In the genomic region with DNA sequence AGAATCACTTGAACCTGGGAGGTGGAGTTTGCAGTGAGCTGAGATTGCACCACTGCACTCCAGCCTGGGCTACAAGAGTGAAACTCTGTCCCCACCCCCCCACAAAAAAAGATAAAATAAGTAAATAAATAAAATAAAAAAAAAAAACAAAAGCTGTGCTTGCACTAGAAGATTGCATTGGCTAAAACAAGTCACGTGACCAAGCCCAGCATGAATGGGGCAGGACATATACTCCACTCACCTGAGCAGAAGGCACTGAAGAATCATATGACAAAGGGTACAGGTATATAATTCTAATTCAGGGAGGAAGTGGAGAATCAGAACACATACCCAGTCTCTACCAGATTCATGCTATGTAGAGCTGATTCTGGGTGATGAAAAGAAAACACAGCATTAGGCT, we compare ENCODE assay signal across 12 cellular contexts. TPM values are rescaled to one million over a fixed set of nuclear protein-coding genes. Genes with fewer than 3 reads are reported as not detected.
"Had no signal": no experiment of that assay in that cellular context is flagged by ENCODE, and none has a peak within 500 bp of the region (broad histone marks: within the 10 kb centered on the region; RNA-seq: fewer than 3 reads in every experiment).

No MANE protein-coding gene starts in this region.

- FAIRE-seq: HTR-8/SVneo had no signal

- H3K27ac ChIP-seq: HL-60, KMS-11 had no signal

- DNase-seq: IMR-90, Karpas-422, Kasumi-1, KBM-7, KG1 had no signal

- H3K9ac ChIP-seq: KMS-11 had no signal

- H3K4me2 ChIP-seq: KMS-11 had no signal

RNA-seq across cellular contexts. Expression of gene CYP4F22, which starts 36.6 kb away (rescaled TPM):
- total RNA-seq: HT-29, HT1080, IMR-90, LHCN-M2 had no signal
- polyA plus RNA-seq: IgD-negative memory B cell, IMR-90 had no signal
